In the genomic region with DNA sequence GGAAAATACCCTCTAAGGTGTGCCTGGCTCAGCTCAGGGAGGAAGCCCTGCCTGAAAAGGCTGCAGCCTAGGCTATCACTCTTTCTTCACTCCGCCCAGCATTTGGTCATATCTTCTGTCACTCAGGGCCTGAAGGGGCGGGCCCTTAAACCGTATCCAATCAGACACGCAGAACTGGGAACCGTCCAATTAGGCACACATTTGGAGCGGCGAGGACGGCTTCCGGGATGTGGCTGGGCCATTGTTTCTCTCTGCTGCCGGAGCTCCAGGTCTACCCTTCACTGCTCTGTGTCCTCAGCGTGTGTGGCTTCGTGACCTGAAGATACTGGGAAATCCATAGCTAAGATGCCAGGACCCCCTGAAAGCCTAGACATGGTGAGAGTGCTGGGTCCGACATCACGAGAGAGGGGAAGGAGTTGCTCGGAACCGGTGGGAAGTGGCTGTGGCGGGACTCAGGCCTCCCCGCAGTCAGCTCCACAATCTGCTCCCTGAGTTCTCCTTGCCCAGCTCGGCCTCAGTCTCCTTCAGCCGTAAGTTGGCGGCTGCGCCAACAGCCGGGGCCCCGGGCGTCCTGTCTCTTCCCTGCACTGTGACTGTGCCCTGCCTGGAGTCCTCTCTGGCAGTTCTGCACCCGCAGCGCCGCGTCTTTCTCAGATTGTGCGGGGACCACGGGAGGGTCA, we compare ENCODE assay signal across 8 cellular contexts. TPM values are rescaled to one million over a fixed set of nuclear protein-coding genes. Genes with fewer than 3 reads are reported as not detected.
DNase-seq lines count a peak whose midpoint lies in the region; ATAC-seq lines count a peak whose summit lies in the region.

TSS of gene ZNF493 (plus strand) at position 241 of the 680 bp plus-strand sequence. CDS start at position 346, 105 bp downstream.

- peak within 1 kb of the TSS; percentile 61 for H3K27ac ChIP-seq in CD4-positive, CD25-positive, alpha-beta regulatory T cell (ENCODE audit: insufficient read depth, low read length, poor library complexity, severe bottlenecking)
- peak within 1 kb of the TSS; percentile 67 for H3K27ac ChIP-seq in effector memory CD4-positive, alpha-beta T cell (ENCODE audit: insufficient read depth, low read length, poor library complexity, severe bottlenecking)

- peak; percentile 77 to 96 (median 91) for DNase-seq in CD4-positive, CD25-positive, alpha-beta regulatory T cell
- peak; percentile 98 for DNase-seq in NCI-H82 (lab: John Stamatoyannopoulos, UW)
- peak; percentile 73 to 85 (median 85) for DNase-seq in effector memory CD4-positive, alpha-beta T cell
- peak; percentile 95 for DNase-seq in lung microvascular endothelial cell (ENCODE audit: low read depth in 2 of 2)
- peak; percentile 75 to 84 (median 80) for DNase-seq in stimulated activated CD4-positive, alpha-beta T cell treated with anti-CD3 and anti-CD28 coated beads, TNF-alpha, amount 100 ng/mL, for 4 hours (ENCODE audit: low read depth in 3 of 3)

- H3K9me3 ChIP-seq in CD4-positive, CD25-positive, alpha-beta regulatory T cell (ENCODE audit: control insufficient read depth in 2 of 2, low read length in 2 of 2) = peaks cover 17 to 25% of the 10 kb centered on the region in 2 experiments
- H3K9me3 ChIP-seq in effector memory CD4-positive, alpha-beta T cell (ENCODE audit: control insufficient read depth, low read length) = no peaks in the 10 kb centered on the region

- H3K4me3 Mint-ChIP-seq in CD4-positive, CD25-positive, alpha-beta regulatory T cell = peak within 1 kb of the TSS; percentile 97 to 98 (median 98)

- H3K4me1 Mint-ChIP-seq in CD4-positive, CD25-positive, alpha-beta regulatory T cell = peaks cover 6 to 42% (median 17%) of the 10 kb centered on the region in 4 donors

- ATAC-seq in CD4-positive, CD25-positive, alpha-beta regulatory T cell (ENCODE audit: low read depth in 2 of 2) = peak; percentile 100
- peak; percentile 100 for ATAC-seq in GM19397 (IDR thresholded peaks at IDR 0.05; ENCODE audit: unreplicated experiment)
- peak; percentile 99 for ATAC-seq in HG03565 (IDR thresholded peaks at IDR 0.05; ENCODE audit: unreplicated experiment)

- H3K36me3 Mint-ChIP-seq in CD4-positive, CD25-positive, alpha-beta regulatory T cell = peaks cover 24% of the 10 kb centered on the region

- no peaks in the 10 kb centered on the region for H3K27me3 ChIP-seq in CD4-positive, CD25-positive, alpha-beta regulatory T cell (ENCODE audit: control insufficient read depth, insufficient read depth, low read length)
- no peaks in the 10 kb centered on the region for H3K27me3 ChIP-seq in effector memory CD4-positive, alpha-beta T cell (replicated peaks; ENCODE audit: control insufficient read depth, insufficient read depth, low read length, poor library complexity, severe bottlenecking)

- H3K27ac Mint-ChIP-seq in CD4-positive, CD25-positive, alpha-beta regulatory T cell = peak within 1 kb of the TSS; percentile 85 to 94 (median 92)

- CTCF ChIA-PET in activated CD8-positive, alpha-beta memory T cell treated with anti-CD3 and anti-CD28 coated beads for 36 hours (lab: Charles Lee) = interaction anchor here (0.9 kb wide), 1 partner anchor 736 kb away, joined by 3 read pairs; the partner anchor contains the start of gene ZNF626

- peaks cover 0 to 22% (median 10%) of the 10 kb centered on the region in 7 donors for H3K9me3 Mint-ChIP-seq in CD4-positive, CD25-positive, alpha-beta regulatory T cell

- H3K36me3 ChIP-seq in CD4-positive, CD25-positive, alpha-beta regulatory T cell (ENCODE audit: control insufficient read depth, insufficient read depth, low read length) = peaks cover 22% of the 10 kb centered on the region
- H3K36me3 ChIP-seq in effector memory CD4-positive, alpha-beta T cell (ENCODE audit: control insufficient read depth, insufficient read depth, low read length) = peaks cover 11% of the 10 kb centered on the region

- POLR2A ChIA-PET in activated CD8-positive, alpha-beta memory T cell treated with anti-CD3 and anti-CD28 coated beads for 36 hours (lab: Charles Lee) = interaction anchor here (0.8 to 1.7 kb wide), 3 partner anchors 68 to 832 kb away, joined by 3 to 9 read pairs (median 5); partner anchors contain the start of genes ZNF429, ZNF708 and ZNF737

- H3K4me1 ChIP-seq in CD4-positive, CD25-positive, alpha-beta regulatory T cell (ENCODE audit: control insufficient read depth, insufficient read depth, low read length, poor library complexity, severe bottlenecking) = peaks cover 10% of the 10 kb centered on the region
- no peaks in the 10 kb centered on the region for H3K4me1 ChIP-seq in effector memory CD4-positive, alpha-beta T cell (ENCODE audit: control insufficient read depth, insufficient read depth, low read length, poor library complexity, severe bottlenecking)

- H3K4me3 ChIP-seq in CD4-positive, CD25-positive, alpha-beta regulatory T cell (ENCODE audit: low read depth, low read length) = peak within 1 kb of the TSS; percentile 92
- peak within 1 kb of the TSS; percentile 97 for H3K4me3 ChIP-seq in effector memory CD4-positive, alpha-beta T cell (ENCODE audit: insufficient read depth, low read depth, low read length, poor library complexity, severe bottlenecking)

- no peaks in the 10 kb centered on the region for H3K27me3 Mint-ChIP-seq in CD4-positive, CD25-positive, alpha-beta regulatory T cell

RNA-seq across cellular contexts. Expression of gene ZNF493, which starts in this region (rescaled TPM):
- 25.3 TPM for total RNA-seq in CD4-positive, CD25-positive, alpha-beta regulatory T cell
- 10 to 100 TPM; 13.3 to 21.3 (median 17.2) TPM for polyA plus RNA-seq in CD4-positive, CD25-positive, alpha-beta regulatory T cell
- 10 to 100 TPM; 10.2 to 11.4 TPM for total RNA-seq in activated CD8-positive, alpha-beta memory T cell treated with anti-CD3 and anti-CD28 coated beads for 36 hours
- 7.4 and 19.6 TPM in 2 replicates for total RNA-seq in lung microvascular endothelial cell

Comparison
In these comparisons a context has a peak if more than half of its experiments do, and no peak if none do; other contexts are left out.
1. Peak in every context shown above with its lines: DNase-seq, ATAC-seq, H3K4me3 ChIP-seq and H3K27ac ChIP-seq.